Comparison of ENCODE assay signal across 22 cellular contexts in genomic region chr3:169861871-169862270, GRCh38. TPM values are rescaled to one million over a fixed set of nuclear protein-coding genes. Genes with fewer than 3 reads are reported as not detected.
DNase-seq lines count a peak whose midpoint lies in the region; ATAC-seq and TF ChIP-seq lines count a peak whose summit lies in the region.
"Had no signal": no experiment of that assay in that cellular context is flagged by ENCODE, and none has a peak within 500 bp of the region (broad histone marks: within the 10 kb centered on the region; RNA-seq: fewer than 3 reads in every experiment).

No MANE protein-coding gene starts in this region.

- H3K9me3 ChIP-seq in NT2/D1 (ENCODE audit: insufficient read depth, low read length) (no peaks in the 10 kb centered on the region), ovary (no peaks in the 10 kb centered on the region)
- H3K9me3 ChIP-seq: HAP-1 had no signal

- no peak overlapping the region for H3K27ac Mint-ChIP-seq in GM23338

- H2AFZ ChIP-seq in GM23338, result peak overlapping the region; percentile 9; the same call in 1 of the 2 replicates

- no peaks in the 10 kb centered on the region for H3K79me2 ChIP-seq in GM23338 (replicated peaks; ENCODE audit: insufficient read depth)

- no peak for TF ChIP-seq POLR2A in ovary (IDR thresholded peaks at IDR 0.05)

- no peak overlapping the region for H3K4me3 ChIP-seq in GM23338
- H3K4me3 ChIP-seq in NT2/D1 (ENCODE audit: insufficient read length, low read depth), result no peak overlapping the region
- H3K4me3 ChIP-seq in epithelial cell of esophagus (ENCODE audit: low read length), result no peak overlapping the region
- no peak overlapping the region for H3K4me3 ChIP-seq in ovary

- H4K20me1 ChIP-seq in GM23338 (replicated peaks; ENCODE audit: insufficient read depth), result no peaks in the 10 kb centered on the region

- no peak overlapping the region for H3K9ac ChIP-seq in NT2/D1 (ENCODE audit: insufficient read length, low read depth)

- no peak for TF ChIP-seq EP300 in ovary (IDR thresholded peaks at IDR 0.05)

- no peak overlapping the region for H3K27ac ChIP-seq in GM23338 (ENCODE audit: low read depth)
- H3K27ac ChIP-seq in ovary, result no peak overlapping the region
- H3K27ac ChIP-seq: C4-2B had no signal

- peak overlapping the region; percentile 37; the same call in 1 of the 2 replicates for H3K4me2 ChIP-seq in GM23338

- H3K36me3 Mint-ChIP-seq in GM23338 (ENCODE audit: low read depth), result no peaks in the 10 kb centered on the region

- DNase-seq in GM23338 (ENCODE audit: low spot score) (peak; percentile 79), NT2/D1 (ENCODE audit: low read depth, low spot score) (peak; percentile 27), epithelial cell of esophagus (ENCODE audit: low read depth) (peak; percentile 32), islet precursor cell (peak; percentile 87), amniotic stem cell (lab: John Stamatoyannopoulos, UW) (no peak), globus pallidus (ENCODE audit: low spot score) (no peak), ovary (no peak)
- DNase-seq: Calu3; CD8-positive, alpha-beta memory T cell; GDM1; NCI-H1105; NCI-H146; NCI-H2029; NCI-H524 treated with DMSO at 0.1 percent for 48 hours; RPMI8226; SHP77 had no signal

- no peaks in the 10 kb centered on the region for H3F3A ChIP-seq in GM23338 (replicated peaks; ENCODE audit: low read depth)

- H3K9me3 Mint-ChIP-seq in GM23338, result no peaks in the 10 kb centered on the region
- H3K9me3 Mint-ChIP-seq: CD8-positive, alpha-beta memory T cell had no signal

- TF ChIP-seq CTCF in GM23338 (conservative IDR thresholded peaks at IDR 0.05; ENCODE audit: low read depth in 2 of 2) (no peak), epithelial cell of esophagus (IDR thresholded peaks at IDR 0.05; ENCODE audit: insufficient read depth, low read depth, low read length, missing control alignments) (no peak), ovary (IDR thresholded peaks at IDR 0.05) (no peak)

- no peaks in the 10 kb centered on the region for H3K27me3 ChIP-seq in GM23338 (ENCODE audit: insufficient read depth)
- H3K27me3 ChIP-seq in NT2/D1 (ENCODE audit: insufficient read depth, insufficient read length), result no peaks in the 10 kb centered on the region
- no peaks in the 10 kb centered on the region for H3K27me3 ChIP-seq in ovary

- WGBS in ovary, 3 donors, result 70 to 76% (median 73%) methylated on average over 5 of the region's 5 CpGs

- H3K4me1 Mint-ChIP-seq in GM23338, result peaks cover 13% of the 10 kb centered on the region

- H3K36me3 ChIP-seq in GM23338 (ENCODE audit: insufficient read depth) (no peaks in the 10 kb centered on the region), NT2/D1 (ENCODE audit: insufficient read depth, insufficient read length, low read length) (no peaks in the 10 kb centered on the region), ovary (no peaks in the 10 kb centered on the region)
- H3K36me3 ChIP-seq: HAP-1 had no signal

- H3K27me3 Mint-ChIP-seq in GM23338 (ENCODE audit: insufficient read depth, low read depth, poor library complexity), result peaks cover 4% of the 10 kb centered on the region

- H3K4me3 Mint-ChIP-seq in GM23338, result no peak overlapping the region
- H3K4me3 Mint-ChIP-seq: CD8-positive, alpha-beta memory T cell had no signal

- no peaks in the 10 kb centered on the region for H3K9me2 ChIP-seq in GM23338 (ENCODE audit: insufficient read depth)

- ATAC-seq in GM23338, result peak; percentile 91
- no peak for ATAC-seq in HG02870 (IDR thresholded peaks at IDR 0.05; ENCODE audit: unreplicated experiment)

- H3K4me1 ChIP-seq in GM23338 (ENCODE audit: insufficient read depth), result peaks cover 9% of the 10 kb centered on the region; the same call in 1 of the 2 replicates
- H3K4me1 ChIP-seq in NT2/D1 (ENCODE audit: insufficient read depth, insufficient read length), result no peaks in the 10 kb centered on the region
- H3K4me1 ChIP-seq in ovary (ENCODE audit: insufficient read depth), result no peaks in the 10 kb centered on the region

- intact Hi-C loops in ovary (cut with DNase I), result no loop called here

TF ChIP-seq in GM23338, 12 proteins besides CTCF, POLR2A, EP300 and RAD21:
- TF ChIP-seq, protein P1, sequence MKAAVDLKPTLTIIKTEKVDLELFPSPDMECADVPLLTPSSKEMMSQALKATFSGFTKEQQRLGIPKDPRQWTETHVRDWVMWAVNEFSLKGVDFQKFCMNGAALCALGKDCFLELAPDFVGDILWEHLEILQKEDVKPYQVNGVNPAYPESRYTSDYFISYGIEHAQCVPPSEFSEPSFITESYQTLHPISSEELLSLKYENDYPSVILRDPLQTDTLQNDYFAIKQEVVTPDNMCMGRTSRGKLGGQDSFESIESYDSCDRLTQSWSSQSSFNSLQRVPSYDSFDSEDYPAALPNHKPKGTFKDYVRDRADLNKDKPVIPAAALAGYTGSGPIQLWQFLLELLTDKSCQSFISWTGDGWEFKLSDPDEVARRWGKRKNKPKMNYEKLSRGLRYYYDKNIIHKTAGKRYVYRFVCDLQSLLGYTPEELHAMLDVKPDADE (IDR thresholded peaks at IDR 0.05), result no peak
- no peak for TF ChIP-seq ZNF331 (CRISPR knock-in tag; IDR thresholded peaks at IDR 0.05; ENCODE audit: low read depth)
- TF ChIP-seq JUNB (IDR thresholded peaks at IDR 0.05; ENCODE audit: unreplicated experiment), result no peak
- no peak for TF ChIP-seq ZNF114 (CRISPR knock-in tag; IDR thresholded peaks at IDR 0.05)
- TF ChIP-seq, protein P2, sequence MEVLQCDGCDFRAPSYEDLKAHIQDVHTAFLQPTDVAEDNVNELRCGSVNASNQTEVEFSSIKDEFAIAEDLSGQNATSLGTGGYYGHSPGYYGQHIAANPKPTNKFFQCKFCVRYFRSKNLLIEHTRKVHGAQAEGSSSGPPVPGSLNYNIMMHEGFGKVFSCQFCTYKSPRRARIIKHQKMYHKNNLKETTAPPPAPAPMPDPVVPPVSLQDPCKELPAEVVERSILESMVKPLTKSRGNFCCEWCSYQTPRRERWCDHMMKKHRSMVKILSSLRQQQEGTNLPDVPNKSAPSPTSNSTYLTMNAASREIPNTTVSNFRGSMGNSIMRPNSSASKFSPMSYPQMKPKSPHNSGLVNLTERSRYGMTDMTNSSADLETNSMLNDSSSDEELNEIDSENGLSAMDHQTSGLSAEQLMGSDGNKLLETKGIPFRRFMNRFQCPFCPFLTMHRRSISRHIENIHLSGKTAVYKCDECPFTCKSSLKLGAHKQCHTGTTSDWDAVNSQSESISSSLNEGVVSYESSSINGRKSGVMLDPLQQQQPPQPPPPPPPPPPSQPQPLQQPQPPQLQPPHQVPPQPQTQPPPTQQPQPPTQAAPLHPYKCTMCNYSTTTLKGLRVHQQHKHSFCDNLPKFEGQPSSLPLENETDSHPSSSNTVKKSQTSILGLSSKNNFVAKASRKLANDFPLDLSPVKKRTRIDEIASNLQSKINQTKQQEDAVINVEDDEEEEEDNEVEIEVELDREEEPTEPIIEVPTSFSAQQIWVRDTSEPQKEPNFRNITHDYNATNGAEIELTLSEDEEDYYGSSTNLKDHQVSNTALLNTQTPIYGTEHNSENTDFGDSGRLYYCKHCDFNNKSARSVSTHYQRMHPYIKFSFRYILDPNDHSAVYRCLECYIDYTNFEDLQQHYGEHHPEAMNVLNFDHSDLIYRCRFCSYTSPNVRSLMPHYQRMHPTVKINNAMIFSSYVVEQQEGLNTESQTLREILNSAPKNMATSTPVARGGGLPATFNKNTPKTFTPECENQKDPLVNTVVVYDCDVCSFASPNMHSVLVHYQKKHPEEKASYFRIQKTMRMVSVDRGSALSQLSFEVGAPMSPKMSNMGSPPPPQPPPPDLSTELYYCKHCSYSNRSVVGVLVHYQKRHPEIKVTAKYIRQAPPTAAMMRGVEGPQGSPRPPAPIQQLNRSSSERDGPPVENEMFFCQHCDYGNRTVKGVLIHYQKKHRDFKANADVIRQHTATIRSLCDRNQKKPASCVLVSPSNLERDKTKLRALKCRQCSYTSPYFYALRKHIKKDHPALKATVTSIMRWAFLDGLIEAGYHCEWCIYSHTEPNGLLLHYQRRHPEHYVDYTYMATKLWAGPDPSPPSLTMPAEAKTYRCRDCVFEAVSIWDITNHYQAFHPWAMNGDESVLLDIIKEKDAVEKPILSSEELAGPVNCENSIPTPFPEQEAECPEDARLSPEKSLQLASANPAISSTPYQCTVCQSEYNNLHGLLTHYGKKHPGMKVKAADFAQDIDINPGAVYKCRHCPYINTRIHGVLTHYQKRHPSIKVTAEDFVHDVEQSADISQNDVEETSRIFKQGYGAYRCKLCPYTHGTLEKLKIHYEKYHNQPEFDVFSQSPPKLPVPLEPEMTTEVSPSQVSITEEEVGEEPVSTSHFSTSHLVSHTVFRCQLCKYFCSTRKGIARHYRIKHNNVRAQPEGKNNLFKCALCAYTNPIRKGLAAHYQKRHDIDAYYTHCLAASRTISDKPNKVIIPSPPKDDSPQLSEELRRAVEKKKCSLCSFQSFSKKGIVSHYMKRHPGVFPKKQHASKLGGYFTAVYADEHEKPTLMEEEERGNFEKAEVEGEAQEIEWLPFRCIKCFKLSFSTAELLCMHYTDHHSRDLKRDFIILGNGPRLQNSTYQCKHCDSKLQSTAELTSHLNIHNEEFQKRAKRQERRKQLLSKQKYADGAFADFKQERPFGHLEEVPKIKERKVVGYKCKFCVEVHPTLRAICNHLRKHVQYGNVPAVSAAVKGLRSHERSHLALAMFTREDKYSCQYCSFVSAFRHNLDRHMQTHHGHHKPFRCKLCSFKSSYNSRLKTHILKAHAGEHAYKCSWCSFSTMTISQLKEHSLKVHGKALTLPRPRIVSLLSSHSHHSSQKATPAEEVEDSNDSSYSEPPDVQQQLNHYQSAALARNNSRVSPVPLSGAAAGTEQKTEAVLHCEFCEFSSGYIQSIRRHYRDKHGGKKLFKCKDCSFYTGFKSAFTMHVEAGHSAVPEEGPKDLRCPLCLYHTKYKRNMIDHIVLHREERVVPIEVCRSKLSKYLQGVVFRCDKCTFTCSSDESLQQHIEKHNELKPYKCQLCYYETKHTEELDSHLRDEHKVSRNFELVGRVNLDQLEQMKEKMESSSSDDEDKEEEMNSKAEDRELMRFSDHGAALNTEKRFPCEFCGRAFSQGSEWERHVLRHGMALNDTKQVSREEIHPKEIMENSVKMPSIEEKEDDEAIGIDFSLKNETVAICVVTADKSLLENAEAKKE (CRISPR knock-in tag; IDR thresholded peaks at IDR 0.05), result peak; percentile 86; the same call in 1 of the 2 replicates

RNA-seq across cellular contexts. Expression of gene LRRC31, which starts 7.9 kb away (rescaled TPM):
- total RNA-seq in GM23338 (2014; rRNA removed; shearing (Covaris generic)), result not detected in 2 replicates
- polyA plus RNA-seq in GM23338 (2016; fragmentation: Nextera tagmentation; extraction: Ambion mirVana), result not detected in 2 replicates
- not detected for total RNA-seq in ovary
- polyA plus RNA-seq in ovary, result not detected
- total RNA-seq: A172; CD8-positive, alpha-beta memory T cell; Daoy; HT1080 had no signal
- polyA plus RNA-seq: CD8-positive, alpha-beta memory T cell had no signal

RNA-seq across cellular contexts. Expression of gene LRRC34, which starts 49.2 kb away (rescaled TPM):
- 15.7 and 19.6 TPM in 2 replicates for total RNA-seq in GM23338 (2014; rRNA removed; shearing (Covaris generic))
- 9.1 and 12.8 TPM in 2 replicates for polyA plus RNA-seq in GM23338 (2016; fragmentation: Nextera tagmentation; extraction: Ambion mirVana)
- total RNA-seq in ovary, result 1 to 10 TPM; 3.3 to 8.1 (median 4.3) TPM
- polyA plus RNA-seq in ovary, result 1 to 10 TPM; 1.7 to 3.3 TPM
- total RNA-seq: A172, Calu3, HT1080 had no signal

RNA-seq across cellular contexts. Expression of gene LRRIQ4, which starts 49.2 kb away (rescaled TPM):
- not detected in 2 replicates for total RNA-seq in GM23338 (2014; rRNA removed; shearing (Covaris generic))
- 0.29 TPM in 1 of 2 replicates, not detected in the other for polyA plus RNA-seq in GM23338 (2016; fragmentation: Nextera tagmentation; extraction: Ambion mirVana)
- total RNA-seq in ovary, result under 1 TPM in 5 of 7 donors, not detected in 2; 0.23 to 0.43 (median 0.26) TPM
- polyA plus RNA-seq in ovary, result under 1 TPM; 0.05 to 0.17 TPM
- total RNA-seq: A172, Calu3, Daoy, HT1080 had no signal
- polyA plus RNA-seq: CD8-positive, alpha-beta memory T cell had no signal

RNA-seq across cellular contexts. Expression of gene SAMD7, which starts 49.5 kb away (rescaled TPM):
- total RNA-seq in GM23338 (2014; rRNA removed; shearing (Covaris generic)), result not detected in 2 replicates
- polyA plus RNA-seq in GM23338 (2016; fragmentation: Nextera tagmentation; extraction: Ambion mirVana) (not detected in 2 replicates), ovary (not detected)
- total RNA-seq in ovary, result not detected
- total RNA-seq: A172; Calu3; CD8-positive, alpha-beta memory T cell; Daoy; HT1080 had no signal
- polyA plus RNA-seq: CD8-positive, alpha-beta memory T cell had no signal

Comparison
In these comparisons a context has a peak if more than half of its experiments do, and no peak if none do; other contexts are left out.
1. DNase-seq: peak in GM23338 (single experiment), NT2/D1 (single experiment), epithelial cell of esophagus (single experiment) and islet precursor cell (single experiment); none in amniotic stem cell (single experiment), globus pallidus (single experiment) and ovary (0 of 5).